In the genomic region with DNA sequence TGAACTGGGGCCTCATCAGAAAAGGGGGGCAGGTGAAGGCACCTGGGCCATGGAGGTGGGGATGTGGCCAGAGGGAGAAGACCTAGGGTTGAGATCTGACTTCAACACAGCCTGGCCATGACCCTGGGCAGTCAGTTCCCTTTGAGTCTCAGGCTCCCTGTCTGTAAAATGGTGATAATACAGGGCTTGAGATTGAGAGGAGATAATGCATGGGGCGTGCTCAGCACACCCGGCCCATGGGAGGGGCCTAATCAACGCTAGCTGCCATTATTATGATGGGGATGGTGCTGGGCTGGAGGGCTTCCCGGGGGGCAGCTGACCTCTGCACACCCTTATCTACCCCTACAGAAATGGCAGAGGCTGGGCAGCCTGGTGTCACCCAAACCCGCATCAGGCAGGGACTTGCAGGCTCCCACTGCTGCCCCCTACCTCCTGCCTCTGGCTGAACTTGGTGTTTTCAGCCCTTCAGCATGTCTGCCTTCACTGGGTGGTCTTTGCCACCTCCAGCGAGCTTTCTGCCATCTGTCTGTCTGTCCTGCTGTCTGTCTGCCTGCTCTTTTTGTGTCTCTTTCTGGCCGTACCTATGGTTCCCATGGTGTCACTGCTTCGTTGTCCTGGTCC, we compare ENCODE assay signal across 1 cellular context.
A peak's percentile ranks its signal among the peaks of the same experiment; 100 is the strongest.
TF ChIP-seq lines count a peak whose summit lies in the region.

No MANE protein-coding gene starts in this region.

TF ChIP-seq in K562, 482 proteins besides CTCF, POLR2A, EP300 and RAD21 (continued from another document and continues in another):
- TF ChIP-seq KDM1A (IDR thresholded peaks at IDR 0.05) = peak in 1 of 2 experiments; percentile 26; a peak in 2 of 4 replicates
- TF ChIP-seq, protein P1, sequence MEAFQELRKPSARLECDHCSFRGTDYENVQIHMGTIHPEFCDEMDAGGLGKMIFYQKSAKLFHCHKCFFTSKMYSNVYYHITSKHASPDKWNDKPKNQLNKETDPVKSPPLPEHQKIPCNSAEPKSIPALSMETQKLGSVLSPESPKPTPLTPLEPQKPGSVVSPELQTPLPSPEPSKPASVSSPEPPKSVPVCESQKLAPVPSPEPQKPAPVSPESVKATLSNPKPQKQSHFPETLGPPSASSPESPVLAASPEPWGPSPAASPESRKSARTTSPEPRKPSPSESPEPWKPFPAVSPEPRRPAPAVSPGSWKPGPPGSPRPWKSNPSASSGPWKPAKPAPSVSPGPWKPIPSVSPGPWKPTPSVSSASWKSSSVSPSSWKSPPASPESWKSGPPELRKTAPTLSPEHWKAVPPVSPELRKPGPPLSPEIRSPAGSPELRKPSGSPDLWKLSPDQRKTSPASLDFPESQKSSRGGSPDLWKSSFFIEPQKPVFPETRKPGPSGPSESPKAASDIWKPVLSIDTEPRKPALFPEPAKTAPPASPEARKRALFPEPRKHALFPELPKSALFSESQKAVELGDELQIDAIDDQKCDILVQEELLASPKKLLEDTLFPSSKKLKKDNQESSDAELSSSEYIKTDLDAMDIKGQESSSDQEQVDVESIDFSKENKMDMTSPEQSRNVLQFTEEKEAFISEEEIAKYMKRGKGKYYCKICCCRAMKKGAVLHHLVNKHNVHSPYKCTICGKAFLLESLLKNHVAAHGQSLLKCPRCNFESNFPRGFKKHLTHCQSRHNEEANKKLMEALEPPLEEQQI (IDR thresholded peaks at IDR 0.05) = no peak
- no peak for TF ChIP-seq RUNX1 (IDR thresholded peaks at IDR 0.05; ENCODE audit: low read depth)
- TF ChIP-seq GABPA (tag; conservative IDR thresholded peaks at IDR 0.05; ENCODE audit: low read depth) = no peak
- TF ChIP-seq XRCC5 (IDR thresholded peaks at IDR 0.05; ENCODE audit: low read depth, low read length) = no peak
- no peak for TF ChIP-seq HNRNPUL1 (IDR thresholded peaks at IDR 0.05; ENCODE audit: low read length)
- no peak for TF ChIP-seq STAT5B (CRISPR knock-in tag; IDR thresholded peaks at IDR 0.05)
- TF ChIP-seq CBFA2T2 (conservative IDR thresholded peaks at IDR 0.05) = no peak
- no peak for TF ChIP-seq MECOM (CRISPR knock-in tag; IDR thresholded peaks at IDR 0.05)
- no peak for TF ChIP-seq SIN3A (IDR thresholded peaks at IDR 0.05; ENCODE audit: borderline replicate concordance in 2 of 2, control insufficient read depth in 1 of 2, low read depth in 2 of 2, low read length in 2 of 2)
- no peak for TF ChIP-seq RBBP5 (IDR thresholded peaks at IDR 0.05; ENCODE audit: borderline replicate concordance, insufficient read depth, low read length, poor library complexity, severe bottlenecking)
- no peak for TF ChIP-seq SRSF1 (IDR thresholded peaks at IDR 0.05; ENCODE audit: low read depth, low read length)
- TF ChIP-seq PURB (CRISPR knock-in tag; IDR thresholded peaks at IDR 0.05; ENCODE audit: low read depth) = no peak
- TF ChIP-seq THRAP3 (IDR thresholded peaks at IDR 0.05; ENCODE audit: borderline replicate concordance) = no peak
- no peak for TF ChIP-seq ZSCAN29 (IDR thresholded peaks at IDR 0.05)
- no peak for TF ChIP-seq ZNF707 (CRISPR knock-in tag; conservative IDR thresholded peaks at IDR 0.05)
- TF ChIP-seq CBFA2T3 (IDR thresholded peaks at IDR 0.05) = peak; percentile 28; the same call in 1 of the 2 replicates
- no peak for TF ChIP-seq BCL6 (CRISPR knock-in tag; IDR thresholded peaks at IDR 0.05)
- peak; percentile 20; the same call in 1 of the 2 replicates for TF ChIP-seq TCF3 (CRISPR knock-in tag; IDR thresholded peaks at IDR 0.05)
- no peak for TF ChIP-seq ATF2 (CRISPR knock-in tag; IDR thresholded peaks at IDR 0.05)
- peak; percentile 1; the same call in 1 of the 2 replicates for TF ChIP-seq SMARCA5 (IDR thresholded peaks at IDR 0.05)
- TF ChIP-seq POLR3A (IDR thresholded peaks at IDR 0.05; ENCODE audit: borderline replicate concordance, extremely low read depth, insufficient read depth, insufficient read length) = no peak
- TF ChIP-seq U2AF1 (optimal IDR thresholded peaks at IDR 0.05; ENCODE audit: low read depth, low read length) = no peak
- peak; percentile 44 for TF ChIP-seq RBM25 (IDR thresholded peaks at IDR 0.05; ENCODE audit: low read depth, low read length, severe bottlenecking)
- no peak for TF ChIP-seq ELF1 (tag; IDR thresholded peaks at IDR 0.05)
- TF ChIP-seq MTA2 (IDR thresholded peaks at IDR 0.05; ENCODE audit: low read depth) = no peak
- no peak for TF ChIP-seq ZNF780A (CRISPR knock-in tag; IDR thresholded peaks at IDR 0.05)
- TF ChIP-seq SETDB1 (IDR thresholded peaks at IDR 0.05; ENCODE audit: low read length) = no peak
- no peak for TF ChIP-seq CHD4 (IDR thresholded peaks at IDR 0.05; ENCODE audit: insufficient read depth, insufficient replicate concordance, low read depth, low read length, poor library complexity, severe bottlenecking)
- TF ChIP-seq, protein P2, sequence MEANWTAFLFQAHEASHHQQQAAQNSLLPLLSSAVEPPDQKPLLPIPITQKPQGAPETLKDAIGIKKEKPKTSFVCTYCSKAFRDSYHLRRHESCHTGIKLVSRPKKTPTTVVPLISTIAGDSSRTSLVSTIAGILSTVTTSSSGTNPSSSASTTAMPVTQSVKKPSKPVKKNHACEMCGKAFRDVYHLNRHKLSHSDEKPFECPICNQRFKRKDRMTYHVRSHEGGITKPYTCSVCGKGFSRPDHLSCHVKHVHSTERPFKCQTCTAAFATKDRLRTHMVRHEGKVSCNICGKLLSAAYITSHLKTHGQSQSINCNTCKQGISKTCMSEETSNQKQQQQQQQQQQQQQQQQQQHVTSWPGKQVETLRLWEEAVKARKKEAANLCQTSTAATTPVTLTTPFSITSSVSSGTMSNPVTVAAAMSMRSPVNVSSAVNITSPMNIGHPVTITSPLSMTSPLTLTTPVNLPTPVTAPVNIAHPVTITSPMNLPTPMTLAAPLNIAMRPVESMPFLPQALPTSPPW (CRISPR knock-in tag; IDR thresholded peaks at IDR 0.05) = no peak
- TF ChIP-seq CHD2 (IDR thresholded peaks at IDR 0.05; ENCODE audit: low read depth, low read length) = no peak
- TF ChIP-seq, protein P3, sequence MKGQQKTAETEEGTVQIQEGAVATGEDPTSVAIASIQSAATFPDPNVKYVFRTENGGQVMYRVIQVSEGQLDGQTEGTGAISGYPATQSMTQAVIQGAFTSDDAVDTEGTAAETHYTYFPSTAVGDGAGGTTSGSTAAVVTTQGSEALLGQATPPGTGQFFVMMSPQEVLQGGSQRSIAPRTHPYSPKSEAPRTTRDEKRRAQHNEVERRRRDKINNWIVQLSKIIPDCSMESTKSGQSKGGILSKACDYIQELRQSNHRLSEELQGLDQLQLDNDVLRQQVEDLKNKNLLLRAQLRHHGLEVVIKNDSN (CRISPR knock-in tag; IDR thresholded peaks at IDR 0.05) = no peak
- no peak for TF ChIP-seq WHSC1 (IDR thresholded peaks at IDR 0.05; ENCODE audit: low read length)
- no peak for TF ChIP-seq MTA1 (IDR thresholded peaks at IDR 0.05; ENCODE audit: borderline replicate concordance)
- no peak for TF ChIP-seq NR3C1 (CRISPR knock-in tag; IDR thresholded peaks at IDR 0.05)
- no peak for TF ChIP-seq ZFP30 (CRISPR knock-in tag; IDR thresholded peaks at IDR 0.05; ENCODE audit: borderline replicate concordance)
- no peak for TF ChIP-seq NFYB (IDR thresholded peaks at IDR 0.05; ENCODE audit: extremely low read depth, insufficient read length)
- no peak for TF ChIP-seq NUFIP1 (IDR thresholded peaks at IDR 0.05; ENCODE audit: partially characterized antibody)
- TF ChIP-seq ZNF668 (CRISPR knock-in tag; IDR thresholded peaks at IDR 0.05) = no peak
- TF ChIP-seq ZNF398 (CRISPR knock-in tag; IDR thresholded peaks at IDR 0.05) = no peak
- TF ChIP-seq RREB1 (CRISPR knock-in tag; IDR thresholded peaks at IDR 0.05) = no peak
- no peak for TF ChIP-seq GTF2A2 (tag; IDR thresholded peaks at IDR 0.05)
- TF ChIP-seq SMC3 (conservative IDR thresholded peaks at IDR 0.05; ENCODE audit: insufficient read depth, low read depth, low read length) = no peak
- TF ChIP-seq TRIM24 (IDR thresholded peaks at IDR 0.05) = no peak
- TF ChIP-seq, protein P4, sequence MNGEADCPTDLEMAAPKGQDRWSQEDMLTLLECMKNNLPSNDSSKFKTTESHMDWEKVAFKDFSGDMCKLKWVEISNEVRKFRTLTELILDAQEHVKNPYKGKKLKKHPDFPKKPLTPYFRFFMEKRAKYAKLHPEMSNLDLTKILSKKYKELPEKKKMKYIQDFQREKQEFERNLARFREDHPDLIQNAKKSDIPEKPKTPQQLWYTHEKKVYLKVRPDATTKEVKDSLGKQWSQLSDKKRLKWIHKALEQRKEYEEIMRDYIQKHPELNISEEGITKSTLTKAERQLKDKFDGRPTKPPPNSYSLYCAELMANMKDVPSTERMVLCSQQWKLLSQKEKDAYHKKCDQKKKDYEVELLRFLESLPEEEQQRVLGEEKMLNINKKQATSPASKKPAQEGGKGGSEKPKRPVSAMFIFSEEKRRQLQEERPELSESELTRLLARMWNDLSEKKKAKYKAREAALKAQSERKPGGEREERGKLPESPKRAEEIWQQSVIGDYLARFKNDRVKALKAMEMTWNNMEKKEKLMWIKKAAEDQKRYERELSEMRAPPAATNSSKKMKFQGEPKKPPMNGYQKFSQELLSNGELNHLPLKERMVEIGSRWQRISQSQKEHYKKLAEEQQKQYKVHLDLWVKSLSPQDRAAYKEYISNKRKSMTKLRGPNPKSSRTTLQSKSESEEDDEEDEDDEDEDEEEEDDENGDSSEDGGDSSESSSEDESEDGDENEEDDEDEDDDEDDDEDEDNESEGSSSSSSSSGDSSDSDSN (IDR thresholded peaks at IDR 0.05; ENCODE audit: borderline replicate concordance in 1 of 2, low read depth in 2 of 2, low read length in 2 of 2) = no peak
